In genomic region chr3:187063286-187064081, GRCh38 we compare ENCODE assay signal across 11 cellular contexts.
A peak's percentile ranks its signal among the peaks of the same experiment; 100 is the strongest.
DNase-seq lines count a peak whose midpoint lies in the region; ATAC-seq, FAIRE-seq and TF ChIP-seq lines count a peak whose summit lies in the region.
"Had no signal": no experiment of that assay in that cellular context is flagged by ENCODE, and none has a peak within 500 bp of the region (broad histone marks: within the 10 kb centered on the region; RNA-seq: fewer than 3 reads in every experiment).

No MANE protein-coding gene starts in this region.

- peaks cover 54% of the 10 kb centered on the region for H3K36me3 Mint-ChIP-seq in activated T-cell treated with anti-CD3 and anti-CD28 coated beads, Interleukin-2, amount 50 U/mL, for 4 hours (ENCODE audit: insufficient read depth)
- H3K36me3 Mint-ChIP-seq in activated B cell treated with CpG ODN at 0.5 μM for 24 hours (ENCODE audit: low read depth): peaks cover 92% of the 10 kb centered on the region

- H3K9ac ChIP-seq in keratinocyte (ENCODE audit: control insufficient read depth, extremely low read depth, insufficient read depth, low read length): no peak overlapping the region
- H3K9ac ChIP-seq: SK-N-SH had no signal

- DNase-seq in activated T-cell treated with anti-CD3 and anti-CD28 coated beads, Interleukin-2, amount 50 U/mL, for 4 hours: no peak
- DNase-seq in activated T-cell treated with anti-CD3 and anti-CD28 coated beads for 4 hours (no peak), activated B cell treated with CpG ODN at 0.5 μM for 24 hours (no peak), keratinocyte (ENCODE audit: low read depth, low spot score) (no peak), suprapubic skin (ENCODE audit: low spot score in 2 of 2) (no peak), globus pallidus (ENCODE audit: low spot score) (no peak), left cardiac atrium (no peak), GM10266 (ENCODE audit: extremely low spot score) (no peak)
- DNase-seq: SK-N-SH had no signal

- H3K4me3 ChIP-seq in keratinocyte (ENCODE audit: control insufficient read depth in 2 of 3, extremely low read depth in 1 of 3, insufficient read depth in 2 of 3, low read depth in 1 of 3, low read length in 3 of 3) (no peak overlapping the region), suprapubic skin (no peak overlapping the region)

- H3K4me3 Mint-ChIP-seq in activated T-cell treated with anti-CD3 and anti-CD28 coated beads, Interleukin-2, amount 50 U/mL, for 4 hours: peak overlapping the region; percentile 11
- H3K4me3 Mint-ChIP-seq in activated B cell treated with CpG ODN at 0.5 μM for 24 hours: peak overlapping the region; percentile 58

- no peak for TF ChIP-seq EP300 in suprapubic skin (IDR thresholded peaks at IDR 0.05)

- H3K9me3 Mint-ChIP-seq in activated T-cell treated with anti-CD3 and anti-CD28 coated beads, Interleukin-2, amount 50 U/mL, for 4 hours: no peaks in the 10 kb centered on the region
- no peaks in the 10 kb centered on the region for H3K9me3 Mint-ChIP-seq in activated B cell treated with CpG ODN at 0.5 μM for 24 hours

- 72% methylated on average over 4 of the region's 6 CpGs for WGBS in suprapubic skin

- peak; percentile 74 to 80 for ATAC-seq in activated T-cell treated with anti-CD3 and anti-CD28 coated beads, Interleukin-2, amount 50 U/mL, for 4 hours
- ATAC-seq in activated B cell treated with CpG ODN at 0.5 μM for 24 hours (ENCODE audit: low read depth): no peak
- ATAC-seq in left cardiac atrium: no peak

- H3K4me2 ChIP-seq in keratinocyte (ENCODE audit: control insufficient read depth, extremely low read depth, insufficient read depth, low read depth, low read length): peak overlapping the region; percentile 25
- H3K4me2 ChIP-seq: SK-N-SH had no signal

- H3K36me3 ChIP-seq in keratinocyte (ENCODE audit: control insufficient read depth in 2 of 2, extremely low read depth in 1 of 2, insufficient read depth in 2 of 2, low read length in 2 of 2): peaks cover 0 to 1% of the 10 kb centered on the region in 2 experiments
- H3K36me3 ChIP-seq in suprapubic skin: no peaks in the 10 kb centered on the region

- H3K4me1 ChIP-seq in keratinocyte (ENCODE audit: control insufficient read depth, extremely low read depth, insufficient read depth, low read length) (peaks cover 17% of the 10 kb centered on the region), suprapubic skin (no peaks in the 10 kb centered on the region)

- no peak overlapping the region for H2AFZ ChIP-seq in keratinocyte (ENCODE audit: control insufficient read depth, low read length)

- POLR2A ChIA-PET in activated B cell treated with CpG ODN at 0.5 μM for 24 hours (lab: Charles Lee): interaction anchor here (0.5 to 5.4 kb wide), 12 partner anchors 14 to 1634 kb away, joined by 3 to 80 read pairs (median 5); partner anchors contain the start of gene EIF4A2

- peaks cover 76% of the 10 kb centered on the region for H3K4me1 Mint-ChIP-seq in activated T-cell treated with anti-CD3 and anti-CD28 coated beads, Interleukin-2, amount 50 U/mL, for 4 hours (ENCODE audit: low read depth)
- peaks cover 96% of the 10 kb centered on the region for H3K4me1 Mint-ChIP-seq in activated B cell treated with CpG ODN at 0.5 μM for 24 hours

- FAIRE-seq in keratinocyte (lab: Jason Lieb, UNC): peak; percentile 59
- FAIRE-seq: colon, HTR-8/SVneo had no signal

- dilution Hi-C loops in keratinocyte (cut with MboI; ENCODE audit: extremely low pct_ligation_motif_present, low sequenced_read_pairs): no loop called here

- TF ChIP-seq POLR2A in suprapubic skin (IDR thresholded peaks at IDR 0.05): no peak

- H3K9me3 ChIP-seq in keratinocyte (ENCODE audit: control insufficient read depth, low read depth, low read length) (no peaks in the 10 kb centered on the region), suprapubic skin (no peaks in the 10 kb centered on the region)
- H3K9me3 ChIP-seq: SK-N-SH had no signal

- H3K27ac Mint-ChIP-seq in activated B cell treated with CpG ODN at 0.5 μM for 24 hours: peak overlapping the region; percentile 92

- no peaks in the 10 kb centered on the region for H3K9me1 ChIP-seq in keratinocyte (ENCODE audit: control insufficient read depth, extremely low read depth, insufficient read depth, low read length)

- H4K20me1 ChIP-seq in keratinocyte (ENCODE audit: control insufficient read depth, extremely low read depth, insufficient read depth, low read length): no peaks in the 10 kb centered on the region

- intact Hi-C loops in activated B cell treated with CpG ODN at 0.5 μM for 24 hours (cut with micrococcal nuclease): loop anchor here (1.0 to 2.0 kb wide), 2 partner anchors 9 to 133 kb away; partner anchors contain the start of gene ST6GAL1
- intact Hi-C loops in left cardiac atrium (cut with DNase I): no loop called here

- H3K27me3 ChIP-seq in keratinocyte (ENCODE audit: control insufficient read depth, extremely low read depth, insufficient read depth, low read length) (no peaks in the 10 kb centered on the region), suprapubic skin (no peaks in the 10 kb centered on the region)

- H3K27ac ChIP-seq in keratinocyte (ENCODE audit: control insufficient read depth, insufficient read depth, low read length): peak overlapping the region; percentile 7
- peak overlapping the region; percentile 27 for H3K27ac ChIP-seq in suprapubic skin

- TF ChIP-seq CTCF in activated B cell treated with CpG ODN at 0.5 μM for 24 hours (IDR thresholded peaks at IDR 0.05) (no peak), keratinocyte (optimal IDR thresholded peaks at IDR 0.05 in 1 of 3, IDR thresholded peaks at IDR 0.05 in 1 of 3, conservative IDR thresholded peaks at IDR 0.05 in 1 of 3; ENCODE audit: extremely low read depth in 1 of 3, insufficient read depth in 2 of 3, low read length in 3 of 3) (no peak), suprapubic skin (IDR thresholded peaks at IDR 0.05) (no peak), GM10266 (IDR thresholded peaks at IDR 0.05; ENCODE audit: control insufficient read depth, insufficient read depth, low read depth, missing control alignments) (no peak)

- CTCF ChIA-PET in activated B cell treated with CpG ODN at 0.5 μM for 24 hours (lab: Charles Lee): interaction anchor here (1.0 to 6.4 kb wide), 4 partner anchors 32 to 214 kb away, joined by 3 to 37 read pairs (median 8); partner anchors contain the start of gene RPL39L

- H3K27me3 Mint-ChIP-seq in activated T-cell treated with anti-CD3 and anti-CD28 coated beads, Interleukin-2, amount 50 U/mL, for 4 hours (ENCODE audit: low read depth): no peaks in the 10 kb centered on the region
- no peaks in the 10 kb centered on the region for H3K27me3 Mint-ChIP-seq in activated B cell treated with CpG ODN at 0.5 μM for 24 hours

- H3K79me2 ChIP-seq in keratinocyte (ENCODE audit: control insufficient read depth, insufficient read depth, low read length): no peaks in the 10 kb centered on the region

Comparison
In these comparisons a context has a peak if more than half of its experiments do, and no peak if none do; other contexts are left out.
1. ATAC-seq: peak in activated T-cell treated with anti-CD3 and anti-CD28 coated beads, Interleukin-2, amount 50 U/mL, for 4 hours (2 of 2); none in activated B cell treated with CpG ODN at 0.5 μM for 24 hours (single experiment) and left cardiac atrium (0 of 2).